In the genomic region with DNA sequence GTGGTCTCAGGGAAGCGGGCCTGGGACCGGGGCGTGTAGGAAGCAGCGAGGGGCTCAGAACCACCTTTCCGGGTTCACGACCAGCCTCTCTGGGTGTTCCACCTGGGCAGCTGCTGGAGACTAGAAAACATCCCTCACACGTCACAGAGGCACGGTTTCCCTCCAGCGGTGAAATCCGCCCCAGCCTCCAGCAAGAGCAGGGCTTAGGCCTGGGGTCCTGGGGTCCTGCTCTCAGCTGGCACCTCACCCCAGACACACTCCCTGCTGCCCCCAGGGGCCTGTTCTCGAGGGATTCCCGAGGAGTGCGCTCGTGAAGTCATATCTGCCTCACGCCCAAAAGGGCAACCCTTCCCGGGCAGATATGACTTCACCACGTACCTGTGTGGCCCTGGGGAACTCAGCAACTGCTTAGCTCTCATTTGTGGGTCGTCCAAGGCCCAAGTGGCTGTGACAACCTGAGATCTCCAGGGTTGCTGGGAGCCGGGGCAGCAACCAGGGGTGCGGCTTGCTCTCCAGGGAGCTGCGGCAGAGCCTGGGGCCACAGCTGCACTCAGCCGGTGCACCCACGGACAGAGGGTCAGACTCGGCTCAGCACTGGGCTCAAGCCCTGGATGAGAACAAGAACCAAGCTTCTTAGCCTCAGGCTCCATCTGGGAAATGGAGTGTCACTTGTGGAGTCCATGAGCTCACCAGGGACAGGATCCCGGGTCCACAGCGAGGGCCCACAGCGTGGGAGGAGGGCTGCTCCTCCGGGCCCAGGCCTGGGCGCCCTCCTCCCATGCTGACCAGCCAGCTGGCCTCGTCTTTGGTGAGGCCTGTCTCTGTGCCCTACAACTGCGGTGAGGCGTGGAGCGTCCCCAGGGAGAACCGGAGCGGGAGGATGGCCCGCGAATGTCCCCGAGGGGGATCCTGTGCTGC, we compare ENCODE assay signal across 10 cellular contexts. TPM values are rescaled to one million over a fixed set of nuclear protein-coding genes. Genes with fewer than 3 reads are reported as not detected.
A peak's percentile ranks its signal among the peaks of the same experiment; 100 is the strongest.
DNase-seq lines count a peak whose midpoint lies in the region; ATAC-seq and TF ChIP-seq lines count a peak whose summit lies in the region.
"Had no signal": no experiment of that assay in that cellular context is flagged by ENCODE, and none has a peak within 500 bp of the region (broad histone marks: within the 10 kb centered on the region; RNA-seq: fewer than 3 reads in every experiment).

No MANE protein-coding gene starts in this region.

- TF ChIP-seq CTCF in GM12865 (IDR thresholded peaks at IDR 0.05; ENCODE audit: insufficient read depth, low read depth, low read length, missing control alignments) (no peak), prostate gland (IDR thresholded peaks at IDR 0.05) (no peak), foreskin keratinocyte (conservative IDR thresholded peaks at IDR 0.05) (no peak)

- 80% methylated on average over 38 of the region's 38 CpGs for WGBS in prostate gland

- DNase-seq in GM12865 (ENCODE audit: low read depth) (peak; percentile 75), M059J (ENCODE audit: low read depth) (peak; percentile 64), prostate gland (ENCODE audit: low spot score) (no peak), foreskin keratinocyte (no peak), NCI-H2081 (lab: John Stamatoyannopoulos, UW) (no peak)
- DNase-seq: activated CD8-positive, alpha-beta memory T cell treated with anti-CD3 and anti-CD28 coated beads for 24 hours; MG63 had no signal

- H3K9ac ChIP-seq in endocrine pancreas (ENCODE audit: control insufficient read depth, insufficient read depth, low read length) = peak overlapping the region; percentile 57

- peak overlapping the region; percentile 65 for H3K4me3 ChIP-seq in GM12865 (ENCODE audit: low read depth, low read length)
- no peak overlapping the region for H3K4me3 ChIP-seq in endocrine pancreas (ENCODE audit: control insufficient read depth, insufficient read depth, low read length)
- H3K4me3 ChIP-seq in prostate gland = peak overlapping the region; percentile 38 to 51
- H3K4me3 ChIP-seq: MG63 had no signal

- no peaks in the 10 kb centered on the region for H3K9me3 ChIP-seq in endocrine pancreas (ENCODE audit: control insufficient read depth, low read length)
- no peaks in the 10 kb centered on the region for H3K9me3 ChIP-seq in prostate gland
- H3K9me3 ChIP-seq: MG63 had no signal

- intact Hi-C loops in prostate gland (cut with DNase I) = no loop called here

- H3K27ac ChIP-seq in prostate gland = no peak overlapping the region
- no peak overlapping the region for H3K27ac ChIP-seq in foreskin keratinocyte

- H3K27me3 ChIP-seq in endocrine pancreas (ENCODE audit: control insufficient read depth, insufficient read depth, low read length) (no peaks in the 10 kb centered on the region), prostate gland (replicated peaks; ENCODE audit: insufficient read depth) (no peaks in the 10 kb centered on the region), foreskin keratinocyte (no peaks in the 10 kb centered on the region)
- H3K27me3 ChIP-seq: MG63 had no signal

- no peaks in the 10 kb centered on the region for H3K4me1 ChIP-seq in endocrine pancreas (ENCODE audit: control insufficient read depth, insufficient read depth, low read length)
- H3K4me1 ChIP-seq in prostate gland (replicated peaks) = no peaks in the 10 kb centered on the region
- peaks cover 5% of the 10 kb centered on the region for H3K4me1 ChIP-seq in foreskin keratinocyte

- H3K36me3 ChIP-seq in endocrine pancreas (ENCODE audit: control insufficient read depth, insufficient read depth, low read length) (no peaks in the 10 kb centered on the region), prostate gland (no peaks in the 10 kb centered on the region)

- TF ChIP-seq POLR2A in prostate gland (IDR thresholded peaks at IDR 0.05) = no peak

- no peak for ATAC-seq in foreskin keratinocyte
- ATAC-seq in GM18858 (IDR thresholded peaks at IDR 0.05; ENCODE audit: unreplicated experiment) = no peak

RNA-seq across cellular contexts. Expression of a gene that starts 0.7 kb away (rescaled TPM):
- not detected in 2 replicates for total RNA-seq in M059J (2014; rRNA removed; shearing (Covaris generic))
- total RNA-seq in prostate gland = 10 to 100 TPM in 1 of 2 donors, 1 to 10 TPM in 1; 1.8 to 12.1 TPM
- total RNA-seq in foreskin keratinocyte = 0.53 and 0.78 TPM in 2 replicates
- 0.67 and 0.68 TPM in 2 replicates for polyA plus RNA-seq in foreskin keratinocyte

RNA-seq across cellular contexts. Expression of a gene that starts 7.1 kb away (rescaled TPM):
- not detected in 2 replicates for total RNA-seq in M059J (2014; rRNA removed; shearing (Covaris generic))
- 1 to 10 TPM in 1 of 2 donors, under 1 TPM in 1; 0.34 to 1.6 TPM for total RNA-seq in prostate gland
- total RNA-seq in foreskin keratinocyte = 0.11 and 0.17 TPM in 2 replicates
- polyA plus RNA-seq in foreskin keratinocyte = 0.04 and 0.09 TPM in 2 replicates
- total RNA-seq: frontal cortex had no signal

RNA-seq across cellular contexts. Expression of a gene that starts 17.4 kb away (rescaled TPM):
- not detected in 2 replicates for total RNA-seq in M059J (2014; rRNA removed; shearing (Covaris generic))
- total RNA-seq in prostate gland = 1 to 10 TPM in 1 of 2 donors, under 1 TPM in 1; 0.77 to 1.1 TPM
- total RNA-seq in foreskin keratinocyte = 15.7 and 21.8 TPM in 2 replicates
- polyA plus RNA-seq in foreskin keratinocyte = 15.2 and 22.0 TPM in 2 replicates
- total RNA-seq: frontal cortex had no signal

RNA-seq across cellular contexts. Expression of a gene that starts 19.4 kb away (rescaled TPM):
- 88.7 and 205 TPM in 2 replicates for total RNA-seq in M059J (2014; rRNA removed; shearing (Covaris generic))
- 10 to 100 TPM; 37.1 to 46.1 TPM for total RNA-seq in prostate gland
- 65.5 and 84.8 TPM in 2 replicates for total RNA-seq in foreskin keratinocyte
- 13.0 and 13.6 TPM in 2 replicates for polyA plus RNA-seq in foreskin keratinocyte

RNA-seq across cellular contexts. Expression of a gene that starts 34.1 kb away (rescaled TPM):
- 263 and 328 TPM in 2 replicates for total RNA-seq in M059J (2014; rRNA removed; shearing (Covaris generic))
- total RNA-seq in prostate gland (100 to 1,000 TPM; 602 to 609 TPM), foreskin keratinocyte (181 and 190 TPM in 2 replicates)
- polyA plus RNA-seq in foreskin keratinocyte = 575 and 701 TPM in 2 replicates

Comparison
In these comparisons a context has a peak if more than half of its experiments do, and no peak if none do; other contexts are left out.
1. DNase-seq: peak in GM12865 (single experiment) and M059J (single experiment); none in prostate gland (single experiment), foreskin keratinocyte (0 of 2) and NCI-H2081 (0 of 2).